Comparison of ENCODE assay signal across 7 cellular contexts in genomic region chr10:107516349-107516748, GRCh38.
"Had no signal": no experiment of that assay in that cellular context is flagged by ENCODE, and none has a peak within 500 bp of the region (broad histone marks: within the 10 kb centered on the region; RNA-seq: fewer than 3 reads in every experiment).

No MANE protein-coding gene starts in this region.

- DNase-seq: H9, HCEC 1CT had no signal

- ATAC-seq: GM23338, HepG2 had no signal

- FAIRE-seq: H1, H54, HepG2 had no signal

- H3K27ac ChIP-seq: HL-60 had no signal

- H3K4me3 ChIP-seq: GM23338 had no signal
